In genomic region chrX:37509349-37509748, GRCh38 we compare ENCODE assay signal across 9 cellular contexts.
DNase-seq lines count a peak whose midpoint lies in the region; ATAC-seq and TF ChIP-seq lines count a peak whose summit lies in the region.
"Had no signal": no experiment of that assay in that cellular context is flagged by ENCODE, and none has a peak within 500 bp of the region (broad histone marks: within the 10 kb centered on the region; RNA-seq: fewer than 3 reads in every experiment).

No MANE protein-coding gene starts in this region.

- H3K9me3 ChIP-seq in IMR-90 (ENCODE audit: control insufficient read depth, insufficient read depth, low read length) (peaks cover 2% of the 10 kb centered on the region; the same call in 1 of the 2 replicates), right atrium auricular region (no peaks in the 10 kb centered on the region)

- H3K56ac ChIP-seq in IMR-90 (ENCODE audit: extremely low read depth, insufficient read depth, low read length): no peak overlapping the region

- H3K27ac ChIP-seq in IMR-90 (ENCODE audit: insufficient read depth, low read length): no peak overlapping the region
- H3K27ac ChIP-seq in right atrium auricular region: no peak overlapping the region

- peak; percentile 14; the same call in 1 of the 2 replicates for TF ChIP-seq RAD21 in IMR-90 (IDR thresholded peaks at IDR 0.05; ENCODE audit: low read length)

- H2BK15ac ChIP-seq in IMR-90 (ENCODE audit: low read depth, low read length): no peak overlapping the region

- H2AK9ac ChIP-seq in IMR-90 (replicated peaks; ENCODE audit: low read depth, low read length, poor library complexity): no peak overlapping the region

- intact Hi-C loops in IMR-90 (cut with micrococcal nuclease) (loop anchor here (10.0 kb wide), 2 partner anchors 315 to 655 kb away; no protein-coding TSS in a partner anchor), posterior cingulate gyrus (cut with DNase I) (loop anchor here (2.0 kb wide), 1 partner anchor 315 kb away; no protein-coding TSS in a partner anchor), left cardiac atrium (cut with DNase I) (no loop called here)

- no peaks in the 10 kb centered on the region for H3K79me1 ChIP-seq in IMR-90 (ENCODE audit: low read depth in 1 of 2, low read length in 2 of 2)

- no peak overlapping the region for H3K4me3 ChIP-seq in IMR-90 (ENCODE audit: insufficient read depth, low read depth, low read length)
- H3K4me3 ChIP-seq in right atrium auricular region: no peak overlapping the region

- no peak overlapping the region for H3K9ac ChIP-seq in IMR-90 (ENCODE audit: low read depth, low read length)

- no peak overlapping the region for H4K8ac ChIP-seq in IMR-90 (ENCODE audit: low read depth in 2 of 2, low read length in 2 of 2)

- no peak for DNase-seq in IMR-90
- no peak for DNase-seq in osteocyte (ENCODE audit: extremely low spot score, unreplicated experiment)
- DNase-seq in posterior cingulate gyrus: no peak
- no peak for DNase-seq in right atrium auricular region (ENCODE audit: low spot score)
- no peak for DNase-seq in left cardiac atrium
- DNase-seq: activated CD4-positive, alpha-beta T cell treated with anti-CD3 and anti-CD28 coated beads for 4 hours had no signal

- peak; percentile 29 for TF ChIP-seq CTCF in IMR-90 (conservative IDR thresholded peaks at IDR 0.05; ENCODE audit: low read depth, low read length)
- peak; percentile 54 to 60 for TF ChIP-seq CTCF in brain (conservative IDR thresholded peaks at IDR 0.05)
- TF ChIP-seq CTCF in osteocyte (IDR thresholded peaks at IDR 0.05): peak; percentile 40
- peak in 1 of 2 donors; percentile 51 for TF ChIP-seq CTCF in right atrium auricular region (IDR thresholded peaks at IDR 0.05)

- H3K4me3 Mint-ChIP-seq in brain (no peak overlapping the region), osteocyte (ENCODE audit: unreplicated experiment) (no peak overlapping the region)

- H3K9me1 ChIP-seq in IMR-90 (ENCODE audit: insufficient read depth, low read length): no peaks in the 10 kb centered on the region

- CTCF ChIA-PET in IMR-90 (lab: Yijun Ruan, JAX): interaction anchor here (0.6 kb wide), 2 partner anchors 22 to 211 kb away, joined by 3 read pairs; no protein-coding TSS in a partner anchor

- no peak overlapping the region for H3K23ac ChIP-seq in IMR-90 (ENCODE audit: low read depth, low read length)

- POLR2A ChIA-PET in IMR-90 (lab: Charles Lee; ENCODE audit: unreplicated experiment): no interaction called here

- H3K27ac Mint-ChIP-seq in brain (no peak overlapping the region), osteocyte (ENCODE audit: unreplicated experiment) (no peak overlapping the region)

- H4K20me1 ChIP-seq in IMR-90 (ENCODE audit: insufficient read depth, low read length): no peaks in the 10 kb centered on the region

- TF ChIP-seq POLR2A in IMR-90 (IDR thresholded peaks at IDR 0.05; ENCODE audit: low read depth, low read length): no peak

- H3K18ac ChIP-seq in IMR-90 (ENCODE audit: low read depth, low read length): no peak overlapping the region

- WGBS in IMR-90 (ENCODE audit: extremely low coverage in 2 of 2, insufficient read length in 1 of 2), 2 experiments: no CpG with 5 or more reads among the region's 4 CpGs

- H2BK120ac ChIP-seq in IMR-90 (ENCODE audit: low read depth, low read length): no peak overlapping the region

- H2BK20ac ChIP-seq in IMR-90 (ENCODE audit: low read depth, low read length): no peak overlapping the region

- H3K14ac ChIP-seq in IMR-90 (replicated peaks; ENCODE audit: low read depth, low read length): no peak overlapping the region

- H3K27me3 Mint-ChIP-seq in brain: no peaks in the 10 kb centered on the region
- peaks cover 2% of the 10 kb centered on the region for H3K27me3 Mint-ChIP-seq in osteocyte (ENCODE audit: unreplicated experiment)

- no peaks in the 10 kb centered on the region for H3K36me3 ChIP-seq in IMR-90 (ENCODE audit: control insufficient read depth, insufficient read depth, low read length)
- H3K36me3 ChIP-seq in right atrium auricular region: no peaks in the 10 kb centered on the region

- H3K36me3 Mint-ChIP-seq in brain (no peaks in the 10 kb centered on the region), osteocyte (ENCODE audit: unreplicated experiment) (no peaks in the 10 kb centered on the region)

- H3K4me2 ChIP-seq in IMR-90 (ENCODE audit: low read depth, low read length): no peak overlapping the region

- H2BK5ac ChIP-seq in IMR-90 (ENCODE audit: low read depth, low read length, poor library complexity, severe bottlenecking): no peak overlapping the region

- no peak overlapping the region for H2AK5ac ChIP-seq in IMR-90 (ENCODE audit: low read depth, low read length)

- BruUV-seq in IMR-90 (replicated peaks; lab: Mats Ljungman, UMichigan): no TSS peak

- dilution Hi-C loops in IMR-90 (cut with HindIII; ENCODE audit: low sequenced_read_pairs, unreplicated experiment): no loop called here

- peak; percentile 68 for ATAC-seq in GM18858 (IDR thresholded peaks at IDR 0.05; ENCODE audit: unreplicated experiment)
- peak; percentile 54; the same call in 1 of the 2 replicates for ATAC-seq in IMR-90 (ENCODE audit: low read depth)
- no peak for ATAC-seq in HG02642 (IDR thresholded peaks at IDR 0.05; ENCODE audit: poor library complexity, unreplicated experiment)
- ATAC-seq in left cardiac atrium: no peak

- H3K4me1 ChIP-seq in IMR-90 (ENCODE audit: control insufficient read depth, insufficient read depth, low read length) (no peaks in the 10 kb centered on the region), right atrium auricular region (no peaks in the 10 kb centered on the region)

- H3K9me3 Mint-ChIP-seq in brain: peaks cover 0 to 3% (median 0%) of the 10 kb centered on the region in 5 experiments
- peaks cover 8% of the 10 kb centered on the region for H3K9me3 Mint-ChIP-seq in osteocyte (ENCODE audit: unreplicated experiment)

- H2AFZ ChIP-seq in IMR-90 (replicated peaks; ENCODE audit: low read length, poor library complexity): no peak overlapping the region

- no peak overlapping the region for H4K5ac ChIP-seq in IMR-90 (ENCODE audit: low read depth, low read length)

- H4K91ac ChIP-seq in IMR-90 (ENCODE audit: insufficient read depth, low read depth, low read length): no peak overlapping the region

- no peaks in the 10 kb centered on the region; the same call in none of the 2 replicates for H3K27me3 ChIP-seq in IMR-90 (ENCODE audit: control insufficient read depth, insufficient read depth, low read length)
- H3K27me3 ChIP-seq in right atrium auricular region: no peaks in the 10 kb centered on the region

- H3K4me1 Mint-ChIP-seq in brain: no peaks in the 10 kb centered on the region
- no peaks in the 10 kb centered on the region for H3K4me1 Mint-ChIP-seq in osteocyte (ENCODE audit: unreplicated experiment)

- no peak overlapping the region for H3K4ac ChIP-seq in IMR-90 (ENCODE audit: low read depth, low read length)

- in situ Hi-C loops in IMR-90 (cut with MboI; ENCODE audit: low sequenced_read_pairs): no loop called here

TF ChIP-seq in IMR-90, 13 proteins besides CTCF, POLR2A, EP300 and RAD21:
- no peak for TF ChIP-seq RCOR1 (IDR thresholded peaks at IDR 0.05; ENCODE audit: insufficient replicate concordance, low read length)
- no peak for TF ChIP-seq MAFK (IDR thresholded peaks at IDR 0.05; ENCODE audit: low read depth, low read length)
- TF ChIP-seq NFE2L2 (IDR thresholded peaks at IDR 0.05; ENCODE audit: low read depth, low read length): no peak
- TF ChIP-seq SMC3 (IDR thresholded peaks at IDR 0.05; ENCODE audit: low read depth, low read length): no peak
- no peak for TF ChIP-seq BHLHE40 (IDR thresholded peaks at IDR 0.05; ENCODE audit: low read depth, low read length)
- no peak for TF ChIP-seq FOS (IDR thresholded peaks at IDR 0.05; ENCODE audit: low read depth, low read length)
- no peak for TF ChIP-seq MXI1 (IDR thresholded peaks at IDR 0.05; ENCODE audit: borderline replicate concordance, low read depth, low read length)
- TF ChIP-seq ELK1 (IDR thresholded peaks at IDR 0.05; ENCODE audit: borderline replicate concordance, low read depth, low read length): no peak
- TF ChIP-seq RFX5 (IDR thresholded peaks at IDR 0.05; ENCODE audit: low read depth, low read length): no peak
TF ChIP-seq in IMR-90: peak in this region for 0.

Comparison
In these comparisons a context has a peak if more than half of its experiments do, and no peak if none do; other contexts are left out.
1. ATAC-seq: peak in GM18858 (single experiment) and IMR-90 (single experiment); none in HG02642 (single experiment) and left cardiac atrium (0 of 2).
2. intact Hi-C loops: an anchor here in IMR-90 (10.0 kb wide) and posterior cingulate gyrus (2.0 kb wide); none called in left cardiac atrium.